16 cellular contexts compared by ENCODE assay signal in genomic region chr11:90218606-90219005, GRCh38. TPM values are rescaled to one million over a fixed set of nuclear protein-coding genes. Genes with fewer than 3 reads are reported as not detected.
A peak's percentile ranks its signal among the peaks of the same experiment; 100 is the strongest.
DNase-seq lines count a peak whose midpoint lies in the region; ATAC-seq, FAIRE-seq and TF ChIP-seq lines count a peak whose summit lies in the region.
"Had no signal": no experiment of that assay in that cellular context is flagged by ENCODE, and none has a peak within 500 bp of the region (broad histone marks: within the 10 kb centered on the region; RNA-seq: fewer than 3 reads in every experiment).

No MANE protein-coding gene starts in this region.

- no peak overlapping the region for H4K5ac ChIP-seq in H9 (ENCODE audit: insufficient read length, low read depth, low read length)

- H3K4me1 ChIP-seq in H9 (ENCODE audit: insufficient read depth, low read length), result no peaks in the 10 kb centered on the region; the same call in 1 of the 2 replicates
- 0 out of 2 replicates have a peak, but pooled peaks cover 4% of the 10 kb centered on the region for H3K4me1 ChIP-seq in GM12878 (ENCODE audit: control insufficient read depth, insufficient read depth, low read length)
- peaks cover 2 to 3% of the 10 kb centered on the region in 2 experiments for H3K4me1 ChIP-seq in trophoblast cell (ENCODE audit: control insufficient read depth in 1 of 2, insufficient read depth in 2 of 2, low read length in 2 of 2)
- peaks cover 18% of the 10 kb centered on the region for H3K4me1 ChIP-seq in hepatocyte (ENCODE audit: insufficient read depth)

- no peak for TF ChIP-seq EP300 in GM12878 (IDR thresholded peaks at IDR 0.05; ENCODE audit: borderline replicate concordance in 1 of 2, control insufficient read depth in 1 of 2, low read depth in 2 of 2, low read length in 2 of 2)

- H3K14ac ChIP-seq in H9 (ENCODE audit: insufficient read depth, low read length) (no peak overlapping the region), trophoblast cell (ENCODE audit: low read length) (no peak overlapping the region)

- H3K36me3 ChIP-seq in GM12878 (ENCODE audit: control insufficient read depth in 2 of 2, insufficient read depth in 2 of 2, low read length in 1 of 2) (peaks cover 0 to 4% of the 10 kb centered on the region in 2 experiments; a peak in 1 of 4 replicates), trophoblast cell (ENCODE audit: control insufficient read depth in 1 of 2, insufficient read depth in 2 of 2, low read length in 2 of 2) (peaks cover 0 to 2% of the 10 kb centered on the region in 2 experiments), hepatocyte (replicated peaks; ENCODE audit: insufficient read depth, low read depth) (no peaks in the 10 kb centered on the region)
- H3K36me3 ChIP-seq: ovary had no signal

- no peak overlapping the region for H3K56ac ChIP-seq in H9 (ENCODE audit: insufficient read length, low read depth, low read length)

- H3K4me3 ChIP-seq in GM12878 (no peak overlapping the region), trophoblast cell (ENCODE audit: low read depth, low read length) (no peak overlapping the region), hepatocyte (no peak overlapping the region)
- H3K4me3 ChIP-seq: ovary had no signal

- peak overlapping the region in 1 of 2 donors; percentile 43 for H3K4me3 Mint-ChIP-seq in activated T-cell treated with anti-CD3 and anti-CD28 coated beads, Interleukin-2, amount 50 U/mL, for 72 hours
- H3K4me3 Mint-ChIP-seq in H9, result peak overlapping the region in 1 of 2 experiments; percentile 38; a peak in 1 of 5 replicates
- H3K4me3 Mint-ChIP-seq in natural killer cell, result no peak overlapping the region
- H3K4me3 Mint-ChIP-seq: activated B cell treated with CpG ODN at 0.5 μM for 24 hours had no signal

- H3K18ac ChIP-seq in H9 (ENCODE audit: insufficient read length, low read depth, low read length) (no peak overlapping the region), trophoblast cell (ENCODE audit: low read length) (no peak overlapping the region)

- H2AK5ac ChIP-seq in H9 (ENCODE audit: insufficient read length, low read length) (no peak overlapping the region), trophoblast cell (ENCODE audit: low read length) (no peak overlapping the region)

- intact Hi-C loops in GM12878 (cut with micrococcal nuclease; ENCODE audit: unreplicated experiment) (no loop called here), natural killer cell (cut with micrococcal nuclease) (no loop called here)

- TF ChIP-seq CTCF in H9 (conservative IDR thresholded peaks at IDR 0.05), result no peak
- 0 out of 6 replicates have a peak, but pooled peaks of 1 of the 3 experiments have one; percentile 1 for TF ChIP-seq CTCF in GM12878 (IDR thresholded peaks at IDR 0.05 in 2 of 3, conservative IDR thresholded peaks at IDR 0.05 in 1 of 3; ENCODE audit: control insufficient read depth in 2 of 3, extremely low read depth in 1 of 3, insufficient read depth in 1 of 3, low read depth in 3 of 3, low read length in 3 of 3)
- no peak for TF ChIP-seq CTCF in natural killer cell (IDR thresholded peaks at IDR 0.05)
- no peak for TF ChIP-seq CTCF in hepatocyte (IDR thresholded peaks at IDR 0.05; ENCODE audit: poor library complexity)

- SMC1A ChIA-PET in GM12878 (lab: Charles Lee; ENCODE audit: uncharacterized antibody, unreplicated experiment), result no interaction called here

- RAD21 ChIA-PET in GM12878 (lab: Charles Lee; ENCODE audit: unreplicated experiment), result interaction anchor here (2.8 kb wide), 1 partner anchor 14 kb away, joined by 9 read pairs; no protein-coding TSS in a partner anchor

- no peak overlapping the region for H2AFZ ChIP-seq in H9 (ENCODE audit: low read length)
- H2AFZ ChIP-seq in GM12878 (ENCODE audit: control insufficient read depth, low read depth, low read length), result no peak overlapping the region
- H2AFZ ChIP-seq in trophoblast cell (ENCODE audit: insufficient read depth, low read length, poor library complexity), result no peak overlapping the region
- no peak overlapping the region for H2AFZ ChIP-seq in hepatocyte

- no peaks in the 10 kb centered on the region for H3K9me3 Mint-ChIP-seq in activated T-cell treated with anti-CD3 and anti-CD28 coated beads, Interleukin-2, amount 50 U/mL, for 72 hours
- H3K9me3 Mint-ChIP-seq in H9 (peaks cover 5 to 12% of the 10 kb centered on the region in 2 experiments; a peak in 4 of 5 replicates), natural killer cell (no peaks in the 10 kb centered on the region)
- H3K9me3 Mint-ChIP-seq: activated B cell treated with CpG ODN at 0.5 μM for 24 hours, brain, immature natural killer cell had no signal

- no peak for TF ChIP-seq RAD21 in GM12878 (IDR thresholded peaks at IDR 0.05; ENCODE audit: insufficient read depth, low read depth, low read length)

- H4K8ac ChIP-seq in H9 (replicated peaks; ENCODE audit: insufficient read length, low read depth, low read length), result no peak overlapping the region
- H4K8ac ChIP-seq in trophoblast cell (ENCODE audit: low read depth, low read length), result no peak overlapping the region

- H4K91ac ChIP-seq in H9 (ENCODE audit: insufficient read length, low read depth, low read length) (no peak overlapping the region), trophoblast cell (ENCODE audit: low read depth, low read length) (no peak overlapping the region)

- H3K27me3 Mint-ChIP-seq in activated T-cell treated with anti-CD3 and anti-CD28 coated beads, Interleukin-2, amount 50 U/mL, for 72 hours (ENCODE audit: low read depth), result no peaks in the 10 kb centered on the region
- H3K27me3 Mint-ChIP-seq in H9 (ENCODE audit: low read depth) (no peaks in the 10 kb centered on the region), natural killer cell (ENCODE audit: low read depth in 2 of 2) (no peaks in the 10 kb centered on the region)
- H3K27me3 Mint-ChIP-seq: activated B cell treated with CpG ODN at 0.5 μM for 24 hours had no signal

- no peak overlapping the region for H2BK5ac ChIP-seq in H9 (ENCODE audit: insufficient read length, low read length)
- H2BK5ac ChIP-seq in trophoblast cell (ENCODE audit: low read depth, low read length, poor library complexity), result no peak overlapping the region

- H3K4me2 ChIP-seq in H9 (ENCODE audit: insufficient read depth, insufficient read length, low read length), result no peak overlapping the region
- peak overlapping the region; percentile 23; the same call in 1 of the 2 replicates for H3K4me2 ChIP-seq in GM12878 (ENCODE audit: control insufficient read depth, insufficient read depth)
- no peak overlapping the region for H3K4me2 ChIP-seq in trophoblast cell (ENCODE audit: low read length)
- H3K4me2 ChIP-seq in hepatocyte, result no peak overlapping the region

- no peak overlapping the region for H3T11ph ChIP-seq in H9 (ENCODE audit: low read length)

- no peak overlapping the region for H2BK15ac ChIP-seq in H9 (ENCODE audit: low read depth, low read length)

- no TSS peak for BruUV-seq in GM12878 (replicated peaks; lab: Mats Ljungman, UMichigan)

- H3K4ac ChIP-seq in H9 (ENCODE audit: low read depth, low read length) (no peak overlapping the region), trophoblast cell (ENCODE audit: low read depth, low read length) (peak overlapping the region; percentile 40)

- no peak for ATAC-seq in activated T-cell treated with anti-CD3 and anti-CD28 coated beads, Interleukin-2, amount 50 U/mL, for 72 hours (replicated peaks in 1 of 2)
- ATAC-seq in GM12878 (no peak), natural killer cell (no peak)

- CTCF ChIA-PET in GM12878 (lab: Yijun Ruan, JAX), result interaction anchor here (7.7 kb wide), 1 partner anchor 15 kb away, joined by 67 read pairs; no protein-coding TSS in a partner anchor

- no CpG with 5 or more reads among the region's 2 CpGs for WGBS in H9 (ENCODE audit: extremely low coverage, insufficient read length, low lambda C conversion rate)
- WGBS in GM12878 (ENCODE audit: insufficient coverage, insufficient replicate concordance, low lambda C conversion rate, missing lambda C conversion rate), result 60% methylated on average over 2 of the region's 2 CpGs
- WGBS in trophoblast cell (ENCODE audit: extremely low coverage, insufficient coverage, insufficient read length), result no CpG with 5 or more reads among the region's 2 CpGs
- WGBS in hepatocyte (ENCODE audit: low lambda C conversion rate, missing lambda C conversion rate), result 94% methylated on average over 2 of the region's 2 CpGs

- H3K79me2 ChIP-seq in H9 (ENCODE audit: insufficient read depth, low read length) (peaks cover 44% of the 10 kb centered on the region; the same call in 1 of the 2 replicates), GM12878 (ENCODE audit: control insufficient read depth, insufficient read depth, low read length) (peaks cover 84% of the 10 kb centered on the region), trophoblast cell (ENCODE audit: control insufficient read depth, insufficient read depth, low read length, poor library complexity) (peaks cover 15% of the 10 kb centered on the region), hepatocyte (peaks cover 88% of the 10 kb centered on the region)

- peaks cover 6% of the 10 kb centered on the region for H3K23me2 ChIP-seq in H9 (ENCODE audit: insufficient read length, low read depth, low read length, poor library complexity, severe bottlenecking)

- peaks cover 4% of the 10 kb centered on the region for H3K79me1 ChIP-seq in H9 (ENCODE audit: insufficient read depth, low read depth, low read length, poor library complexity, severe bottlenecking)
- H3K79me1 ChIP-seq in trophoblast cell (ENCODE audit: low read length), result peaks cover 6% of the 10 kb centered on the region

- FAIRE-seq in GM12878 (lab: Jason Lieb, UNC), result no peak

- H3K9me3 ChIP-seq in H9 (ENCODE audit: control insufficient read depth, low read depth, low read length) (no peaks in the 10 kb centered on the region), GM12878 (replicated peaks; ENCODE audit: control insufficient read depth, insufficient read depth, low read length) (no peaks in the 10 kb centered on the region), trophoblast cell (ENCODE audit: insufficient read depth, low read depth, low read length) (no peaks in the 10 kb centered on the region), hepatocyte (ENCODE audit: low read depth) (no peaks in the 10 kb centered on the region)
- H3K9me3 ChIP-seq: ovary had no signal

- POLR2A ChIA-PET in GM12878 (lab: Charles Lee), result no interaction called here

- no peak overlapping the region for H2BK12ac ChIP-seq in H9 (ENCODE audit: insufficient read length, low read depth, low read length)
- H2BK12ac ChIP-seq in trophoblast cell (ENCODE audit: low read length), result no peak overlapping the region

- H3K27me3 ChIP-seq in H9 (ENCODE audit: insufficient read depth, low read length), result no peaks in the 10 kb centered on the region
- H3K27me3 ChIP-seq in GM12878 (replicated peaks in 1 of 2; ENCODE audit: control insufficient read depth in 2 of 2, insufficient read depth in 2 of 2, low read length in 1 of 2), result no peaks in the 10 kb centered on the region
- H3K27me3 ChIP-seq in trophoblast cell (ENCODE audit: insufficient read depth, low read length), result no peaks in the 10 kb centered on the region
- H3K27me3 ChIP-seq in hepatocyte, result no peaks in the 10 kb centered on the region
- H3K27me3 ChIP-seq: ovary had no signal

- DNase-seq in activated T-cell treated with anti-CD3 and anti-CD28 coated beads, Interleukin-2, amount 50 U/mL, for 72 hours, result no peak
- DNase-seq in activated T-cell treated with anti-CD3 and anti-CD28 coated beads, Interleukin-2, amount 50 U/mL, for 1 hour, result no peak
- DNase-seq in H9, result peak; percentile 49
- DNase-seq in GM12878 (ENCODE audit: low read depth, low spot score), result no peak
- DNase-seq in trophoblast cell, result no peak
- DNase-seq in natural killer cell, result no peak
- no peak for DNase-seq in hepatocyte (ENCODE audit: low spot score)
- DNase-seq in NCI-H345 (lab: John Stamatoyannopoulos, UW), result no peak
- DNase-seq: activated B cell treated with CpG ODN at 0.5 μM for 24 hours; DMS79; effector CD8-positive, alpha-beta T cell; immature natural killer cell; NCI-H2081 treated with DMSO at 0.1 percent for 48 hours; NK-92 treated with Interleukin-12 subunit alpha and Interleukin-12 subunit beta, amount 100 ng/mL, for 24 hours; ovary had no signal

- no peak for TF ChIP-seq POLR2A in GM12878 (IDR thresholded peaks at IDR 0.05; ENCODE audit: low read depth, low read length)

- H4K20me1 ChIP-seq in H9 (ENCODE audit: control insufficient read depth, insufficient read depth, insufficient read length), result no peaks in the 10 kb centered on the region
- H4K20me1 ChIP-seq in GM12878 (ENCODE audit: control insufficient read depth, insufficient read depth), result peaks cover 4% of the 10 kb centered on the region; the same call in 1 of the 2 replicates
- H4K20me1 ChIP-seq in hepatocyte (ENCODE audit: insufficient read depth, poor library complexity, severe bottlenecking), result peaks cover 49% of the 10 kb centered on the region

- no peak overlapping the region for H4K12ac ChIP-seq in trophoblast cell (ENCODE audit: low read depth, low read length)

- H3K23ac ChIP-seq in H9 (ENCODE audit: insufficient read length, low read depth, low read length) (no peak overlapping the region), trophoblast cell (ENCODE audit: low read length) (no peak overlapping the region)

- H2BK120ac ChIP-seq in H9 (ENCODE audit: low read depth, low read length, poor library complexity, severe bottlenecking) (no peak overlapping the region), trophoblast cell (ENCODE audit: insufficient read depth, low read length, poor library complexity) (no peak overlapping the region)

- H3K27ac Mint-ChIP-seq in activated T-cell treated with anti-CD3 and anti-CD28 coated beads, Interleukin-2, amount 50 U/mL, for 72 hours, result peak overlapping the region; percentile 86
- H3K27ac Mint-ChIP-seq in H9 (no peak overlapping the region), natural killer cell (peak overlapping the region in 1 of 2 donors; percentile 31)
- H3K27ac Mint-ChIP-seq: activated B cell treated with CpG ODN at 0.5 μM for 24 hours, brain had no signal

- H3K4me1 Mint-ChIP-seq in activated T-cell treated with anti-CD3 and anti-CD28 coated beads, Interleukin-2, amount 50 U/mL, for 72 hours (ENCODE audit: low read depth), result peaks cover 62% of the 10 kb centered on the region
- H3K4me1 Mint-ChIP-seq in H9 (peaks cover 49 to 52% of the 10 kb centered on the region in 2 experiments), natural killer cell (peaks cover 53 to 62% of the 10 kb centered on the region in 2 donors)

- peaks cover 14 to 21% of the 10 kb centered on the region in 2 donors for H3K36me3 Mint-ChIP-seq in activated T-cell treated with anti-CD3 and anti-CD28 coated beads, Interleukin-2, amount 50 U/mL, for 72 hours (ENCODE audit: insufficient read depth in 2 of 2)
- H3K36me3 Mint-ChIP-seq in H9 (ENCODE audit: insufficient read depth in 1 of 3, low read depth in 3 of 3) (peaks cover 22 to 34% (median 24%) of the 10 kb centered on the region in 3 experiments), natural killer cell (no peaks in the 10 kb centered on the region)

- H3K27ac ChIP-seq in H9 (ENCODE audit: insufficient read length, low read depth, low read length), result no peak overlapping the region
- no peak overlapping the region for H3K27ac ChIP-seq in GM12878 (ENCODE audit: control insufficient read depth, insufficient read depth)
- H3K27ac ChIP-seq in trophoblast cell (ENCODE audit: low read depth, low read length), result no peak overlapping the region
- no peak overlapping the region for H3K27ac ChIP-seq in hepatocyte
- H3K27ac ChIP-seq: ovary had no signal

- in situ Hi-C loops in GM12878 (cut with MboI), result no loop called here

- H3K9me2 ChIP-seq in hepatocyte (replicated peaks; ENCODE audit: insufficient read depth), result no peaks in the 10 kb centered on the region

- H2BK20ac ChIP-seq in H9 (ENCODE audit: low read depth, low read length, poor library complexity, severe bottlenecking), result no peak overlapping the region

- H3K9ac ChIP-seq in H9 (ENCODE audit: extremely low read depth, insufficient read length, low read length), result no peak overlapping the region
- no peak overlapping the region for H3K9ac ChIP-seq in GM12878 (ENCODE audit: control insufficient read depth, insufficient read depth, low read length)
- no peak overlapping the region for H3K9ac ChIP-seq in trophoblast cell (ENCODE audit: low read length)

RNA-seq across cellular contexts. Expression of gene CHORDC1, which starts 4.2 kb away (rescaled TPM):
- 10 to 100 TPM; 49.1 to 55.3 TPM for total RNA-seq in activated T-cell treated with anti-CD3 and anti-CD28 coated beads, Interleukin-2, amount 50 U/mL, for 72 hours
- 76.6 and 77.7 TPM in 2 replicates for total RNA-seq in H9 (2021)
- total RNA-seq in GM12878 (2013; cell fraction: nucleolus; rRNA removed), result 120 and 131 TPM in 2 replicates
- 36.7 and 43.1 TPM in 2 replicates for total RNA-seq in GM12878 (2014; rRNA removed)
- total RNA-seq in GM12878 (2014; rRNA removed; fragmentation: Illumina TruSeq; extraction: Trizol), result 58.5 and 59.4 TPM in 2 replicates
- total RNA-seq in GM12878 (2021), result 44.1 and 46.4 TPM in 2 replicates
- polyA plus RNA-seq in GM12878 (2011; ENCODE audit: low read depth), result 12.1 TPM
- 53.0 and 63.1 TPM in 2 replicates for polyA plus RNA-seq in GM12878 (2011; rRNA removed)
- 24.9 and 41.1 TPM in 2 replicates for polyA plus RNA-seq in GM12878 (2011; cell fraction: cytosol; rRNA removed)
- polyA plus RNA-seq in GM12878 (2011; cell fraction: nucleus; rRNA removed), result 29.5 and 50.2 TPM in 2 replicates
- 19.1 and 23.7 TPM in 2 replicates for polyA plus RNA-seq in GM12878 (2012)
- 59.8 TPM in 2 replicates for polyA plus RNA-seq in GM12878 (2014; fragmentation: Illumina TruSeq; extraction: Trizol)
- 10 to 100 TPM; 53.1 to 55.4 TPM for polyA plus RNA-seq in GM12878 (2014; fragmentation: Nextera tagmentation; extraction: Ambion mirVana)
- polyA plus RNA-seq in GM12878 (2014; rRNA removed), result 24.9 and 32.6 TPM in 2 replicates
- polyA plus RNA-seq in GM12878 (2016; fragmentation: Nextera tagmentation; extraction: Ambion mirVana), result 100 to 1,000 TPM in 1 of 2 experiments, 10 to 100 TPM in 1; 95.0 to 108 TPM
- polyA minus RNA-seq in GM12878 (2011; rRNA and poly(A)+ RNA removed), result 37.2 and 53.5 TPM in 2 replicates
- 19.5 and 25.8 TPM in 2 replicates for polyA minus RNA-seq in GM12878 (2011; cell fraction: cytosol; rRNA and poly(A)+ RNA removed)
- 72.3 and 136 TPM in 2 replicates for polyA minus RNA-seq in GM12878 (2011; cell fraction: nucleus; rRNA and poly(A)+ RNA removed)
- polyA plus RNA-seq in trophoblast cell (2013), result 35.5 and 35.6 TPM in 2 replicates
- total RNA-seq in natural killer cell, result 100 to 1,000 TPM in 1 of 3 donors, 10 to 100 TPM in 2; 77.2 to 105 (median 82.5) TPM
- total RNA-seq in hepatocyte, result 46.6 and 57.0 TPM in 2 replicates
- polyA plus RNA-seq in hepatocyte, result 30.6 and 35.9 TPM in 2 replicates
